Comparison of ENCODE assay signal across 14 cellular contexts in the genomic region with DNA sequence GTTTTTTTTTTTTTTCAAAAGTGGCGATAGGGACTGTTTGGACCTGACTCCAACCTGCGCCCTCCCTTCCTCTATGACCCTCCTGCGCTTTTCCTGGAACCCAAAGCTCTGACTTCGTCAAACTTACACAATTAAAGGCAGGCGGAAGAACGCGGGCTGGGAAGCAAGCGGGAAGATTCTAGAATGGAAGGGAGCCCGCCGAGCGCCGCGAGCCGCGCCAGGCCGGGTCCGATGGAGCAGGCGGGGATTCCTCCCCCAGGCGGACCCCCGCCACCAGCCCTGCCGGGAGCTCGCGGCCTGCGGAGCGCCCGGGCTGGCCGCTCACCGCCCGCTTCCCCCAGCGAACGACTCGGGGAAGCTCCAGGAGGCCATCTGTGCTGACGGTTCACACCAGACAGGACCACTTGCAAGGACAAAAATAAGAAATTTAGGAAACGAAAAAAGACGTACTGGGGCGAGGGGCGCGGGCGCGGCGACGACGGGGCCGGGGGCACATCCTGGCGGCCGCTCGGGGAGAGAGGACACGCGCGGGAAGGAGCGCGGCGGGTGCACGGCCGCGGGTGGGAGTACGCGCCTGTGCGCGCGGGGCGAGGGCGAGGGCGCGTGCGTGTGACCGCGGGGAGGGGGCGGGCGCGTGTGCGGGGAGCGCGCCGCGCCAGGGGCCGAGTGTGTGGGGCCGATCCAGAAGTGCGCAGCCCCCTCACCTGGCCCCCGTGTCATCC. TPM values are rescaled to one million over a fixed set of nuclear protein-coding genes. Genes with fewer than 3 reads are reported as not detected.
DNase-seq lines count a peak whose midpoint lies in the region; ATAC-seq and TF ChIP-seq lines count a peak whose summit lies in the region.
"Had no signal": no experiment of that assay in that cellular context is flagged by ENCODE, and none has a peak within 500 bp of the region (broad histone marks: within the 10 kb centered on the region; RNA-seq: fewer than 3 reads in every experiment).

No MANE protein-coding gene starts in this region.

- H3K4me1 ChIP-seq in ES-I3 (ENCODE audit: insufficient read depth, low read length) (peaks cover 4% of the 10 kb centered on the region; the same call in 1 of the 2 replicates), PC-9 (replicated peaks; ENCODE audit: insufficient read depth) (no peaks in the 10 kb centered on the region)

- CTCF ChIA-PET in PC-9 (lab: Charles Lee): no interaction called here

- POLR2A ChIA-PET in PC-9 (lab: Charles Lee; ENCODE audit: unreplicated experiment): no interaction called here

- H3K9me2 ChIP-seq in neural cell (ENCODE audit: insufficient read depth, low read length) (no peaks in the 10 kb centered on the region), PC-9 (ENCODE audit: insufficient read depth) (no peaks in the 10 kb centered on the region)

- H3K27me3 Mint-ChIP-seq in T-helper 17 cell (peaks cover 60% of the 10 kb centered on the region), endothelial cell (ENCODE audit: unreplicated experiment) (peaks cover 40% of the 10 kb centered on the region), HFFc6 (ENCODE audit: insufficient read depth) (peaks cover 28% of the 10 kb centered on the region)

- H3K27ac Mint-ChIP-seq in T-helper 17 cell (no peak overlapping the region), endothelial cell (ENCODE audit: unreplicated experiment) (no peak overlapping the region), HFFc6 (no peak overlapping the region)

- no peaks in the 10 kb centered on the region for H3K36me3 ChIP-seq in ES-I3 (ENCODE audit: insufficient read depth, low read length)
- H3K36me3 ChIP-seq in neural cell (ENCODE audit: insufficient read depth, low read length): no peaks in the 10 kb centered on the region
- H3K36me3 ChIP-seq in PC-9 (ENCODE audit: low read depth): no peaks in the 10 kb centered on the region
- H3K36me3 ChIP-seq: adrenal gland had no signal

- H3K9ac ChIP-seq in ES-I3 (ENCODE audit: low read depth, low read length) (peak overlapping the region; percentile 43), neural cell (ENCODE audit: low read length) (no peak overlapping the region)

- H3F3A ChIP-seq in neural cell (ENCODE audit: insufficient read depth, low read length, poor library complexity, severe bottlenecking) (peaks cover 6% of the 10 kb centered on the region), PC-9 (ENCODE audit: insufficient read depth, low read depth) (no peaks in the 10 kb centered on the region)

- H2AFZ ChIP-seq in neural cell (ENCODE audit: low read depth, low read length): no peak overlapping the region
- no peak overlapping the region for H2AFZ ChIP-seq in PC-9

- H3K4me2 ChIP-seq in neural cell (ENCODE audit: low read length) (no peak overlapping the region), PC-9 (no peak overlapping the region)

- H3K27me3 ChIP-seq in neural cell (ENCODE audit: insufficient read depth, low read depth, low read length): peaks cover 91% of the 10 kb centered on the region
- H3K27me3 ChIP-seq in PC-9 (ENCODE audit: insufficient read depth, low read depth): peaks cover 21% of the 10 kb centered on the region

- intact Hi-C loops in PC-9 (cut with micrococcal nuclease; ENCODE audit: unreplicated experiment): no loop called here

- ATAC-seq in T-helper 17 cell: no peak
- ATAC-seq: GM12878, left lobe of liver, PC-3 had no signal

- no peak for TF ChIP-seq CTCF in endothelial cell (IDR thresholded peaks at IDR 0.05; ENCODE audit: unreplicated experiment)
- TF ChIP-seq CTCF in neural cell (IDR thresholded peaks at IDR 0.05; ENCODE audit: poor library complexity, severe bottlenecking): no peak
- no peak for TF ChIP-seq CTCF in HFFc6 (IDR thresholded peaks at IDR 0.05)
- TF ChIP-seq CTCF in PC-9 (conservative IDR thresholded peaks at IDR 0.05): no peak

- TF ChIP-seq RAD21 in neural cell (conservative IDR thresholded peaks at IDR 0.05): no peak

- no peak for DNase-seq in T-helper 17 cell
- DNase-seq in endothelial cell (ENCODE audit: low spot score): no peak
- DNase-seq in HFFc6: no peak
- no peak for DNase-seq in globus pallidus (ENCODE audit: low spot score)
- no peak for DNase-seq in PC-9
- DNase-seq in SKM-1 treated with dmso at 0.1 percent for 144 hours (lab: John Stamatoyannopoulos, UW; ENCODE audit: unreplicated experiment): no peak
- DNase-seq: adrenal gland, PC-3 had no signal

- H3K4me3 ChIP-seq in neural cell (ENCODE audit: low read length): peak overlapping the region; percentile 33
- no peak overlapping the region for H3K4me3 ChIP-seq in PC-9
- H3K4me3 ChIP-seq: adrenal gland, GM12878 had no signal

- peaks cover 3% of the 10 kb centered on the region for H3K4me1 Mint-ChIP-seq in T-helper 17 cell
- H3K4me1 Mint-ChIP-seq in endothelial cell (ENCODE audit: unreplicated experiment): peaks cover 17% of the 10 kb centered on the region
- peaks cover 5% of the 10 kb centered on the region; the same call in 1 of the 2 replicates for H3K4me1 Mint-ChIP-seq in HFFc6 (ENCODE audit: low read depth)

- H3K9me3 ChIP-seq in ES-I3 (ENCODE audit: control insufficient read depth, insufficient read depth, low read length) (no peaks in the 10 kb centered on the region), T-helper 17 cell (ENCODE audit: control insufficient read depth, low read length, poor library complexity, severe bottlenecking) (no peaks in the 10 kb centered on the region), neural cell (ENCODE audit: low read length) (no peaks in the 10 kb centered on the region), PC-9 (ENCODE audit: insufficient read depth, low read depth) (no peaks in the 10 kb centered on the region)
- H3K9me3 ChIP-seq: adrenal gland had no signal

- H4K20me1 ChIP-seq in neural cell (ENCODE audit: insufficient read depth) (no peaks in the 10 kb centered on the region), PC-9 (ENCODE audit: insufficient read depth) (no peaks in the 10 kb centered on the region)

- H3K4me3 Mint-ChIP-seq in T-helper 17 cell: peak overlapping the region; percentile 63
- peak overlapping the region; percentile 80 for H3K4me3 Mint-ChIP-seq in endothelial cell (ENCODE audit: unreplicated experiment)
- no peak overlapping the region for H3K4me3 Mint-ChIP-seq in HFFc6

- H3K9me3 Mint-ChIP-seq in endothelial cell (ENCODE audit: unreplicated experiment): no peaks in the 10 kb centered on the region
- H3K9me3 Mint-ChIP-seq in HFFc6: peaks cover 20% of the 10 kb centered on the region

- H3K79me2 ChIP-seq in neural cell (replicated peaks; ENCODE audit: insufficient read depth, low read length) (peaks cover 22% of the 10 kb centered on the region), PC-9 (ENCODE audit: low read depth) (no peaks in the 10 kb centered on the region)

- TF ChIP-seq EP300 in neural cell (conservative IDR thresholded peaks at IDR 0.05; ENCODE audit: poor library complexity, severe bottlenecking): no peak

- H3K27ac ChIP-seq in neural cell (ENCODE audit: low read length): no peak overlapping the region
- no peak overlapping the region for H3K27ac ChIP-seq in PC-9
- H3K27ac ChIP-seq: adrenal gland, VCaP had no signal

- H3K36me3 Mint-ChIP-seq in T-helper 17 cell (ENCODE audit: low read depth) (peaks cover 3% of the 10 kb centered on the region), endothelial cell (ENCODE audit: low read depth, unreplicated experiment) (peaks cover 4% of the 10 kb centered on the region), HFFc6 (ENCODE audit: low read depth) (peaks cover 10% of the 10 kb centered on the region)

- no TSS peak for BruUV-seq in PC-9 (replicated peaks; lab: Mats Ljungman, UMichigan)

TF ChIP-seq in neural cell, 6 proteins besides CTCF, POLR2A, EP300 and RAD21:
- TF ChIP-seq POLR2AphosphoS5 (IDR thresholded peaks at IDR 0.05) (peak; percentile 41), EZH2 (IDR thresholded peaks at IDR 0.05; ENCODE audit: borderline replicate concordance, insufficient read depth, low read length, poor library complexity, severe bottlenecking) (no peak)
TF ChIP-seq in neural cell: peak in this region for 1.

RNA-seq across cellular contexts. Expression of a gene that starts 1.1 kb away (rescaled TPM):
- total RNA-seq in T-helper 17 cell (not detected), endothelial cell (ENCODE audit: unreplicated experiment) (2.5 TPM), PC-9 (2021) (not detected in 2 replicates)
- 0.16 and 0.24 TPM in 2 replicates for polyA plus RNA-seq in neural cell
- polyA minus RNA-seq in neural cell: 0.81 and 0.97 TPM in 2 replicates
- not detected for total RNA-seq in HFFc6 (2021; fragmentation: NEBNext Ultra II Directional; extraction: Animal tissue kit (Norgen Biotek cat#: 25700))
- total RNA-seq: left lobe of liver, PC-3, skeletal muscle tissue had no signal
- polyA plus RNA-seq: adrenal gland had no signal
